1 cellular context compared by ENCODE assay signal in the genomic region with DNA sequence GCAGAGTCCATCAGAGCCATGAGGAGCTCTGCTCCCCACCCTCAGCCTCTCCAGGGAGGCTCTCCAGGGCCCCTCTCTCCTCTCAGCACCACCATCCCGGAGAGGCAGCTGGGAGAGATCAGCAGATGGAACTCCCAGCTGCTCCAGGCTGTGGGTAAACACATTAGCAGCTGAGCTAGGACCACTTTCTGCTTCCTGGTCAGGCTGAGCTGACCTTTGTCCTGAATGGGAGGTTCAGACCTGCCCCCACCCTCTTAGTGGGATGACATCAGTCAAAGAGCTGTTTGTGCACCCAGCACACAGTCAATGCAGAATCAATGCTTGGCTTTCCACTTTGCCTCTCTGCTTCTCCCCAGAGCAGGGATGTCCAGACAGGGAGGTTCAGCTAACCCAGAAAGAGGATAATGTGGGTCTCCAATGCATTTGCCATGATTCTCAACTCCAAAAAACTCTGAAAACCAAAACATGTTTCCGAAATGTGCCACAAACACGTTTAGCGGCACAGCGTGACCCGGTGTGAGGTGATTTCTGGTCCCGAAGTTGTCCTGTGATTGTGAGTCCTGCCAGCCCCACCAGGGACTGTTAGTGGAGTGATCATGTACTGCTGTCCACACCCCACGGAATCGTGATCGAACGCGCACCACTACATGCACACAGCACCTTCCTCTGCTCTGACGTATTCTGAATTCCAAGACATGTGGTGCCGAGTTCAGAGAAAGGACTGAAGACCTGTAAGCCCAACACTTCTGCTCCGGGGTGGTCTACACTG.
TF ChIP-seq lines count a peak whose summit lies in the region.

No MANE protein-coding gene starts in this region.

TF ChIP-seq in HEK293, 187 proteins besides CTCF, POLR2A, EP300 and RAD21 (continued from another document):
- TF ChIP-seq, protein P1, sequence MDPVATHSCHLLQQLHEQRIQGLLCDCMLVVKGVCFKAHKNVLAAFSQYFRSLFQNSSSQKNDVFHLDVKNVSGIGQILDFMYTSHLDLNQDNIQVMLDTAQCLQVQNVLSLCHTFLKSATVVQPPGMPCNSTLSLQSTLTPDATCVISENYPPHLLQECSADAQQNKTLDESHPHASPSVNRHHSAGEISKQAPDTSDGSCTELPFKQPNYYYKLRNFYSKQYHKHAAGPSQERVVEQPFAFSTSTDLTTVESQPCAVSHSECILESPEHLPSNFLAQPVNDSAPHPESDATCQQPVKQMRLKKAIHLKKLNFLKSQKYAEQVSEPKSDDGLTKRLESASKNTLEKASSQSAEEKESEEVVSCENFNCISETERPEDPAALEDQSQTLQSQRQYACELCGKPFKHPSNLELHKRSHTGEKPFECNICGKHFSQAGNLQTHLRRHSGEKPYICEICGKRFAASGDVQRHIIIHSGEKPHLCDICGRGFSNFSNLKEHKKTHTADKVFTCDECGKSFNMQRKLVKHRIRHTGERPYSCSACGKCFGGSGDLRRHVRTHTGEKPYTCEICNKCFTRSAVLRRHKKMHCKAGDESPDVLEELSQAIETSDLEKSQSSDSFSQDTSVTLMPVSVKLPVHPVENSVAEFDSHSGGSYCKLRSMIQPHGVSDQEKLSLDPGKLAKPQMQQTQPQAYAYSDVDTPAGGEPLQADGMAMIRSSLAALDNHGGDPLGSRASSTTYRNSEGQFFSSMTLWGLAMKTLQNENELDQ (tag by site-specific recombination; IDR thresholded peaks at IDR 0.05; ENCODE audit: low read depth), result no peak
- no peak for TF ChIP-seq ZNF433 (tag by site-specific recombination; IDR thresholded peaks at IDR 0.05; ENCODE audit: low read depth)
- no peak for TF ChIP-seq ZNF544 (tag by site-specific recombination; IDR thresholded peaks at IDR 0.05)
- TF ChIP-seq SP2 (tag by site-specific recombination; IDR thresholded peaks at IDR 0.05), result peak; percentile 23; the same call in 1 of the 2 replicates
- TF ChIP-seq ZNF184 (tag by site-specific recombination; IDR thresholded peaks at IDR 0.05), result no peak
- peak; percentile 46; the same call in 1 of the 2 replicates for TF ChIP-seq ZNF394 (tag by site-specific recombination; IDR thresholded peaks at IDR 0.05; ENCODE audit: borderline replicate concordance)
- TF ChIP-seq ZIC2 (tag by site-specific recombination; IDR thresholded peaks at IDR 0.05), result peak; percentile 43
- no peak for TF ChIP-seq SCRT2 (tag by site-specific recombination; IDR thresholded peaks at IDR 0.05)
- TF ChIP-seq ZFP37 (tag by site-specific recombination; IDR thresholded peaks at IDR 0.05), result no peak
- TF ChIP-seq ZNF138 (tag by site-specific recombination; IDR thresholded peaks at IDR 0.05; ENCODE audit: borderline replicate concordance), result no peak
